Comparison of ENCODE assay signal across 5 cellular contexts in the genomic region with DNA sequence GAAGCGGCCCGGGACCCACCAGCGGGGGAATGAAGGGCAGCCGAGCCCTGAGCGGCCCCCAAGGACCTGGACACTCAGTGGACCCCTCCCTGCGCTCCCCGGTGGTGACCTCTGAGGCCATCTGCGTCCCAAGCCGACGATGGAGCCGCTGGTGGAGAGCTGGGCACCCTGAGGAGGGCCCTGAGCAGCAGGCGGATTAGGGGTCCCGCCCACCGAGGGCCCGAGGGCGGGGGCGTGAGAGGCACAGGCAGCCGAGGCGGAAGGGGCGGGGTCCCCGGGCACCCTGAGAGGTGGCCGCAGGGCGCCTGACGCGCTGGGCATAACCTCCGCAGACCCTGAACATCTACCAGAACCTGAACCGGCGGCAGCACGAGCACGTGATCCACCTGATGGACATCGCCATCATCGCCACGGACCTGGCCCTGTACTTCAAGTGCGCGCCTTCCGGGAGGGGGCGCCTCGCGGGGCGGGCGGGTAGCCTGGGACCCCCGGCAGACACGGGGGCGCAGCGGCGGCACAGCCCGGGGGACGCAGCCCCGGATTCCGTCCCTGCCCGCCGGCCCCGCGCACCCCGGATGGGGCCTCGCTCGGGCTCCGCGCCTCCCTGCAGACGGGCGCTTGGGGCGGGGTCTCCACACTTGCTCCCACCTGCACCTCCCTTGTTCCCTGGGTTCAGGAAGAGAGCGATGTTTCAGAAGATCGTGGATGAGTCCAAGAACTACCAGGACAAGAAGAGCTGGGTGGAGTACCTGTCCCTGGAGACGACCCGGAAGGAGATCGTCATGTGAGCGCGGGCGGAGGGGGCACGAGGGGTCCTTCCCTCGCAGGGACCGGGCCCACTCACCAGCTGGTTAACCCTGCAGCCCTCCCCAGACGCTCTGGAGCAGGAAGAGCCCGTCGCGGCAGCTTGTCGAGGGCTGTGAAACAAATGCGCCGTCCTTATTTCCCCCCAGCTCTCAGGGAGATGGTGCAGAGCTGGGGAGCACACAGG. TPM values are rescaled to one million over a fixed set of nuclear protein-coding genes. Genes with fewer than 3 reads are reported as not detected.
A peak's percentile ranks its signal among the peaks of the same experiment; 100 is the strongest.
DNase-seq lines count a peak whose midpoint lies in the region; ATAC-seq and TF ChIP-seq lines count a peak whose summit lies in the region.

No MANE protein-coding gene starts in this region.

- H3K27ac ChIP-seq in OCI-LY7 (ENCODE audit: low read depth, low read length, poor library complexity, severe bottlenecking) (no peak overlapping the region), neutrophil (peak overlapping the region; percentile 37)

- H3K4me2 ChIP-seq in OCI-LY7 (ENCODE audit: low read length): peak overlapping the region; percentile 17; the same call in 1 of the 2 replicates

- ATAC-seq in GM21737 (IDR thresholded peaks at IDR 0.05; ENCODE audit: unreplicated experiment) (peak; percentile 77), GM18870 (IDR thresholded peaks at IDR 0.05; ENCODE audit: unreplicated experiment) (no peak)
- peak; percentile 88 for ATAC-seq in central memory CD8-positive, alpha-beta T cell (replicated peaks; ENCODE audit: extremely low read depth, poor library complexity, severe bottlenecking)

- H3K27me3 ChIP-seq in neutrophil: no peaks in the 10 kb centered on the region

- peak overlapping the region; percentile 57 for H3K27ac Mint-ChIP-seq in central memory CD8-positive, alpha-beta T cell (ENCODE audit: low read depth)

- H3K36me3 ChIP-seq in OCI-LY7 (ENCODE audit: insufficient read depth, low read length) (no peaks in the 10 kb centered on the region), neutrophil (no peaks in the 10 kb centered on the region)

- H3K4me1 Mint-ChIP-seq in central memory CD8-positive, alpha-beta T cell: peaks cover 5% of the 10 kb centered on the region

- no TSS peak for BruUV-seq in OCI-LY7 (replicated peaks; lab: Mats Ljungman, UMichigan)

- POLR2A ChIA-PET in OCI-LY7 (lab: Charles Lee): no interaction called here

- H3K4me3 Mint-ChIP-seq in central memory CD8-positive, alpha-beta T cell: peak overlapping the region; percentile 80

- intact Hi-C loops in OCI-LY7 (cut with micrococcal nuclease; ENCODE audit: unreplicated experiment): no loop called here

- H3K9me3 ChIP-seq in OCI-LY7 (ENCODE audit: low read length): no peaks in the 10 kb centered on the region
- no peaks in the 10 kb centered on the region for H3K9me3 ChIP-seq in neutrophil

- H3K79me2 ChIP-seq in OCI-LY7 (ENCODE audit: insufficient read depth, low read depth, low read length): no peaks in the 10 kb centered on the region

- H3K9me3 Mint-ChIP-seq in central memory CD8-positive, alpha-beta T cell: no peaks in the 10 kb centered on the region

- no peaks in the 10 kb centered on the region for H4K20me1 ChIP-seq in OCI-LY7 (ENCODE audit: insufficient read depth, low read length)

- no peaks in the 10 kb centered on the region for H3K27me3 Mint-ChIP-seq in central memory CD8-positive, alpha-beta T cell

- H3K4me1 ChIP-seq in OCI-LY7 (ENCODE audit: insufficient read depth, low read length, poor library complexity, severe bottlenecking) (no peaks in the 10 kb centered on the region), neutrophil (ENCODE audit: control insufficient read depth in 1 of 2, insufficient read depth in 1 of 2, low read depth in 1 of 2, low read length in 1 of 2) (peaks cover 4 to 10% of the 10 kb centered on the region in 2 experiments)

- H3K9me2 ChIP-seq in OCI-LY7 (ENCODE audit: insufficient read depth, low read length): no peaks in the 10 kb centered on the region

- H3K36me3 Mint-ChIP-seq in central memory CD8-positive, alpha-beta T cell (ENCODE audit: insufficient read depth): peaks cover 2% of the 10 kb centered on the region

- TF ChIP-seq CTCF in OCI-LY7 (conservative IDR thresholded peaks at IDR 0.05; ENCODE audit: low read length) (no peak), neutrophil (IDR thresholded peaks at IDR 0.05) (no peak)

- H3K4me3 ChIP-seq in OCI-LY7 (ENCODE audit: low read depth, low read length, poor library complexity, severe bottlenecking): no peak overlapping the region
- H3K4me3 ChIP-seq in neutrophil (ENCODE audit: low read depth in 1 of 2, low read length in 1 of 2): peak overlapping the region; percentile 73 to 75

- no peak for DNase-seq in OCI-LY7 (ENCODE audit: low spot score)
- DNase-seq in central memory CD8-positive, alpha-beta T cell (ENCODE audit: low spot score in 2 of 2): peak; percentile 53 to 58

- CTCF ChIA-PET in OCI-LY7 (lab: Charles Lee; ENCODE audit: unreplicated experiment): no interaction called here

- no peak overlapping the region for H2AFZ ChIP-seq in OCI-LY7 (ENCODE audit: low read length)

RNA-seq across cellular contexts. Expression of a gene that starts 10.3 kb away (rescaled TPM):
- total RNA-seq in OCI-LY7 (2014; rRNA removed; shearing (Covaris generic)): 388 and 420 TPM in 2 replicates
- total RNA-seq in OCI-LY7 (2022): 276 and 359 TPM in 2 replicates

RNA-seq across cellular contexts. Expression of a gene that starts 10.6 kb away (rescaled TPM):
- total RNA-seq in OCI-LY7 (2014; rRNA removed; shearing (Covaris generic)): 23.0 and 24.4 TPM in 2 replicates
- total RNA-seq in OCI-LY7 (2022): 62.2 and 67.4 TPM in 2 replicates

RNA-seq across cellular contexts. Expression of a gene that starts 25.2 kb away (rescaled TPM):
- not detected in 2 replicates for total RNA-seq in OCI-LY7 (2014; rRNA removed; shearing (Covaris generic))
- total RNA-seq in OCI-LY7 (2022): not detected in 2 replicates

RNA-seq across cellular contexts. Expression of a gene that starts 38.4 kb away (rescaled TPM):
- not detected in 2 replicates for total RNA-seq in OCI-LY7 (2014; rRNA removed; shearing (Covaris generic))
- total RNA-seq in OCI-LY7 (2022): not detected in 2 replicates

RNA-seq across cellular contexts. Expression of a gene that starts 41.9 kb away (rescaled TPM):
- 33.8 and 43.7 TPM in 2 replicates for total RNA-seq in OCI-LY7 (2014; rRNA removed; shearing (Covaris generic))
- 45.9 and 50.2 TPM in 2 replicates for total RNA-seq in OCI-LY7 (2022)
